17 cellular contexts compared by ENCODE assay signal in the genomic region with DNA sequence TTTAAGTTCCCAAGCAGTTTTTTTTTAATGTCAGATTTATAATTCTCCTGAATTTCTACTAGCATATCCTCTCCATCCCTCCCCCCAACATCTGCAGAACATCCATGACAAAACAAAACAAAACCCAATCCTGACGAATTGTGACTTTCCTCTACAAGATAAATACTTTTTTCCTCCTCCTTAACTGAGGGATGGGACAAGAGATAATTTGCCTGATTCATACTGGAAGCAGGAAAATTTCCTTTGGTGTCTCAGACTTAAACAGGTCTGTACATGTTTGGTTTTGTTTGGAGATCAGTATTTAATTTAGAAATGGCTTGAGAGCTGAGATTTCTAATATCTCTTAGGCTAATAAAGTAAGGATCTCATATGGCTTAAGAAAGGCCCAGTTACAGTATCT. TPM values are rescaled to one million over a fixed set of nuclear protein-coding genes. Genes with fewer than 3 reads are reported as not detected.
DNase-seq lines count a peak whose midpoint lies in the region; ATAC-seq and TF ChIP-seq lines count a peak whose summit lies in the region.
"Had no signal": no experiment of that assay in that cellular context is flagged by ENCODE, and none has a peak within 500 bp of the region (broad histone marks: within the 10 kb centered on the region; RNA-seq: fewer than 3 reads in every experiment).

No MANE protein-coding gene starts in this region.

- DNase-seq in adipocyte (ENCODE audit: low read depth) (no peak), fibroblast of the aortic adventitia (ENCODE audit: low read depth) (peak; percentile 34), osteocyte (ENCODE audit: extremely low spot score, unreplicated experiment) (no peak), GM19238 (ENCODE audit: insufficient read length, low spot score) (no peak)
- DNase-seq: activated CD4-positive, CD25-positive, alpha-beta regulatory T cell treated with anti-CD3 and anti-CD28 coated beads, Interleukin-2, amount 50 U/mL, for 72 hours; DND-41; NCI-H1048; NCI-H524 treated with DMSO at 0.1 percent for 48 hours; SHP77 treated with DMSO at 0.1 percent for 48 hours; stimulated activated CD4-positive, alpha-beta T cell treated with anti-CD3 and anti-CD28 coated beads, Interleukin-2, amount 100 ng/mL, for 48 hours; stimulated activated naive CD8-positive, alpha-beta T cell treated with anti-CD3 and anti-CD28 coated beads, Interleukin-15, amount 100 ng/mL, for 72 hours had no signal

- H3K4me1 ChIP-seq in ACC112 (ENCODE audit: control insufficient read depth, insufficient read depth, low read length, unreplicated experiment) (peaks cover 32% of the 10 kb centered on the region), adipocyte (ENCODE audit: control insufficient read depth, insufficient read depth, low read length) (peaks cover 40% of the 10 kb centered on the region)

- ATAC-seq in HG03439 (IDR thresholded peaks at IDR 0.05; ENCODE audit: unreplicated experiment) (no peak), HG03095 (IDR thresholded peaks at IDR 0.05; ENCODE audit: unreplicated experiment) (no peak), HG02678 (IDR thresholded peaks at IDR 0.05; ENCODE audit: unreplicated experiment) (no peak)
- ATAC-seq: activated T-helper 17 cell treated with anti-CD3 and anti-CD28 coated beads, Interleukin-2, amount 50 U/mL, for 72 hours; natural killer cell treated with Interleukin-12 subunit alpha and Interleukin-12 subunit beta and Interleukin-15 and Interleukin-18, amount 100 ng/mL, for 72 hours; stimulated activated naive CD8-positive, alpha-beta T cell treated with anti-CD3 and anti-CD28 coated beads, Interleukin-15, amount 100 ng/mL, for 72 hours had no signal

- peak overlapping the region; percentile 21 for H2AFZ ChIP-seq in ACC112 (ENCODE audit: low read length, unreplicated experiment)

- H3K9me3 Mint-ChIP-seq in osteocyte (ENCODE audit: unreplicated experiment) = no peaks in the 10 kb centered on the region
- H3K9me3 Mint-ChIP-seq: activated T-helper 17 cell treated with anti-CD3 and anti-CD28 coated beads, Interleukin-2, amount 50 U/mL, for 72 hours; natural killer cell treated with Interleukin-12 subunit alpha and Interleukin-12 subunit beta and Interleukin-15 and Interleukin-18, amount 100 ng/mL, for 72 hours; stimulated activated naive CD8-positive, alpha-beta T cell treated with anti-CD3 and anti-CD28 coated beads, Interleukin-15, amount 100 ng/mL, for 72 hours had no signal

- H3K79me2 ChIP-seq in ACC112 (ENCODE audit: control insufficient read depth, insufficient read depth, low read length, unreplicated experiment) = no peaks in the 10 kb centered on the region

- H3K36me3 ChIP-seq in ACC112 (ENCODE audit: insufficient read depth, low read length) = no peaks in the 10 kb centered on the region
- H3K36me3 ChIP-seq in adipocyte (ENCODE audit: control insufficient read depth, insufficient read depth, low read length, severe bottlenecking) = no peaks in the 10 kb centered on the region

- no peaks in the 10 kb centered on the region for H3K9me3 ChIP-seq in adipocyte (ENCODE audit: control insufficient read depth, low read length)

- peaks cover 46% of the 10 kb centered on the region for H3K4me1 Mint-ChIP-seq in osteocyte (ENCODE audit: unreplicated experiment)
- H3K4me1 Mint-ChIP-seq: activated T-helper 17 cell treated with anti-CD3 and anti-CD28 coated beads, Interleukin-2, amount 50 U/mL, for 72 hours had no signal

- no peak overlapping the region for H3K27ac ChIP-seq in ACC112 (ENCODE audit: low read depth, low read length)

- H3K4me3 ChIP-seq in ACC112 (ENCODE audit: low read depth, low read length) = peak overlapping the region; percentile 47
- peak overlapping the region; percentile 71 for H3K4me3 ChIP-seq in adipocyte (ENCODE audit: low read length)
- H3K4me3 ChIP-seq in fibroblast of the aortic adventitia (ENCODE audit: low read depth, low read length) = peak overlapping the region; percentile 77

- peak overlapping the region; percentile 81 for H3K27ac Mint-ChIP-seq in osteocyte (ENCODE audit: unreplicated experiment)
- H3K27ac Mint-ChIP-seq: activated T-helper 17 cell treated with anti-CD3 and anti-CD28 coated beads, Interleukin-2, amount 50 U/mL, for 72 hours; natural killer cell treated with Interleukin-12 subunit alpha and Interleukin-12 subunit beta and Interleukin-15 and Interleukin-18, amount 100 ng/mL, for 72 hours; stimulated activated naive CD8-positive, alpha-beta T cell treated with anti-CD3 and anti-CD28 coated beads, Interleukin-15, amount 100 ng/mL, for 72 hours had no signal

- no peaks in the 10 kb centered on the region for H3K27me3 Mint-ChIP-seq in osteocyte (ENCODE audit: unreplicated experiment)

- H3K9ac ChIP-seq in adipocyte (ENCODE audit: low read length) = peak overlapping the region; percentile 60

- TF ChIP-seq CTCF in fibroblast of the aortic adventitia (IDR thresholded peaks at IDR 0.05; ENCODE audit: insufficient read depth, low read length) (no peak), osteocyte (IDR thresholded peaks at IDR 0.05) (no peak)

- peak overlapping the region; percentile 61 for H3K4me3 Mint-ChIP-seq in osteocyte (ENCODE audit: unreplicated experiment)
- H3K4me3 Mint-ChIP-seq: activated T-helper 17 cell treated with anti-CD3 and anti-CD28 coated beads, Interleukin-2, amount 50 U/mL, for 72 hours; natural killer cell treated with Interleukin-12 subunit alpha and Interleukin-12 subunit beta and Interleukin-15 and Interleukin-18, amount 100 ng/mL, for 72 hours; stimulated activated naive CD8-positive, alpha-beta T cell treated with anti-CD3 and anti-CD28 coated beads, Interleukin-15, amount 100 ng/mL, for 72 hours had no signal

- no peaks in the 10 kb centered on the region for H3K36me3 Mint-ChIP-seq in osteocyte (ENCODE audit: unreplicated experiment)
- H3K36me3 Mint-ChIP-seq: natural killer cell treated with Interleukin-12 subunit alpha and Interleukin-12 subunit beta and Interleukin-15 and Interleukin-18, amount 100 ng/mL, for 72 hours had no signal

- H3K27me3 ChIP-seq in ACC112 (ENCODE audit: insufficient read depth, low read length) (no peaks in the 10 kb centered on the region), adipocyte (replicated peaks; ENCODE audit: control insufficient read depth, insufficient read depth, low read length) (no peaks in the 10 kb centered on the region)

RNA-seq across cellular contexts. Expression of a gene that starts 2.2 kb away (rescaled TPM):
- total RNA-seq in fibroblast of the aortic adventitia (ENCODE audit: low replicate concordance) = 24.1 and 29.8 TPM in 2 replicates
- 5.3 and 6.6 TPM in 2 replicates for total RNA-seq in osteocyte
- total RNA-seq: natural killer cell treated with Interleukin-12 subunit alpha and Interleukin-12 subunit beta and Interleukin-15 and Interleukin-18, amount 100 ng/mL, for 72 hours had no signal
